In genomic region chr21:42277593-42277992, GRCh38 we compare ENCODE assay signal across 20 cellular contexts. TPM values are rescaled to one million over a fixed set of nuclear protein-coding genes. Genes with fewer than 3 reads are reported as not detected.
DNase-seq lines count a peak whose midpoint lies in the region; ATAC-seq and TF ChIP-seq lines count a peak whose summit lies in the region.
"Had no signal": no experiment of that assay in that cellular context is flagged by ENCODE, and none has a peak within 500 bp of the region (broad histone marks: within the 10 kb centered on the region; RNA-seq: fewer than 3 reads in every experiment).

No MANE protein-coding gene starts in this region.

- H3K4me1 ChIP-seq in osteoblast (ENCODE audit: insufficient read depth, low read length): no peaks in the 10 kb centered on the region
- H3K4me1 ChIP-seq in right atrium auricular region: no peaks in the 10 kb centered on the region
- H3K4me1 ChIP-seq: BE2C had no signal

- no peak for TF ChIP-seq CTCF in CD4-positive, alpha-beta T cell (IDR thresholded peaks at IDR 0.05)
- TF ChIP-seq CTCF in VCaP (conservative IDR thresholded peaks at IDR 0.05) (no peak), dorsolateral prefrontal cortex (IDR thresholded peaks at IDR 0.05 in 54 of 56, conservative IDR thresholded peaks at IDR 0.05 in 2 of 56; ENCODE audit: low read depth in 1 of 56, partially characterized antibody in 56 of 56) (no peak), osteoblast (IDR thresholded peaks at IDR 0.05; ENCODE audit: extremely low read depth, low read depth, low read length) (no peak), right atrium auricular region (IDR thresholded peaks at IDR 0.05) (no peak)

- H4K20me1 ChIP-seq in osteoblast (ENCODE audit: insufficient read depth, low read length): no peaks in the 10 kb centered on the region

- no peak overlapping the region for H3K4me3 ChIP-seq in dorsolateral prefrontal cortex
- no peak overlapping the region for H3K4me3 ChIP-seq in osteoblast (ENCODE audit: insufficient read depth, low read length)
- no peak overlapping the region for H3K4me3 ChIP-seq in right atrium auricular region

- no peaks in the 10 kb centered on the region for H3K27me3 ChIP-seq in CD4-positive, alpha-beta T cell (ENCODE audit: control insufficient read depth, insufficient read depth, low read length)
- no peaks in the 10 kb centered on the region for H3K27me3 ChIP-seq in dorsolateral prefrontal cortex
- peaks cover 6% of the 10 kb centered on the region for H3K27me3 ChIP-seq in osteoblast (ENCODE audit: insufficient read depth, low read length)
- H3K27me3 ChIP-seq in right atrium auricular region: no peaks in the 10 kb centered on the region
- H3K27me3 ChIP-seq: BE2C had no signal

- no peaks in the 10 kb centered on the region for H3K36me3 ChIP-seq in osteoblast (ENCODE audit: insufficient read depth, low read length)
- no peaks in the 10 kb centered on the region for H3K36me3 ChIP-seq in right atrium auricular region
- H3K36me3 ChIP-seq: BE2C had no signal

- H3K4me1 Mint-ChIP-seq in CD4-positive, alpha-beta T cell (ENCODE audit: low read depth): no peaks in the 10 kb centered on the region
- H3K4me1 Mint-ChIP-seq: CD4-positive, alpha-beta memory T cell; IgD-negative memory B cell had no signal

- H3K27ac ChIP-seq in CD4-positive, alpha-beta T cell (ENCODE audit: low read depth, low read length): no peak overlapping the region
- peak overlapping the region; percentile 64 for H3K27ac ChIP-seq in VCaP
- peak overlapping the region in 33 of 59 donors; percentile 1 to 74 (median 43) for H3K27ac ChIP-seq in dorsolateral prefrontal cortex
- no peak overlapping the region for H3K27ac ChIP-seq in osteoblast (ENCODE audit: low read depth, low read length)
- H3K27ac ChIP-seq in right atrium auricular region: no peak overlapping the region

- POLR2A ChIA-PET in CD4-positive, alpha-beta T cell (lab: Charles Lee): no interaction called here

- H2AFZ ChIP-seq in osteoblast (ENCODE audit: low read length): no peak overlapping the region

- no peak for DNase-seq in CD4-positive, alpha-beta T cell
- DNase-seq in dorsolateral prefrontal cortex (no peak), osteoblast (ENCODE audit: insufficient read length, low spot score, missing footprints) (peak; percentile 39), UCSD-AML1 (lab: John Stamatoyannopoulos, UW; ENCODE audit: unreplicated experiment) (no peak), DMS114 treated with DMSO at 0.1 percent for 48 hours (lab: John Stamatoyannopoulos, UW; ENCODE audit: unreplicated experiment) (no peak), right atrium auricular region (ENCODE audit: low spot score) (no peak)
- DNase-seq: BE2C, DMS153, GDM1, GOT3, HCEC 1CT, NCI-H1105, NCI-H2029 treated with DMSO at 0.1 percent for 48 hours, NCI-H524 treated with DMSO at 0.1 percent for 48 hours had no signal

- no peak overlapping the region for H3K4me3 Mint-ChIP-seq in CD4-positive, alpha-beta T cell
- H3K4me3 Mint-ChIP-seq: CD4-positive, alpha-beta memory T cell; IgD-negative memory B cell had no signal

- no peak overlapping the region for H3K4me2 ChIP-seq in osteoblast (ENCODE audit: insufficient read depth, low read length)

- H3K27me3 Mint-ChIP-seq in CD4-positive, alpha-beta T cell: no peaks in the 10 kb centered on the region
- H3K27me3 Mint-ChIP-seq: CD4-positive, alpha-beta memory T cell had no signal

- CTCF ChIA-PET in CD4-positive, alpha-beta T cell (lab: Charles Lee): no interaction called here

- H3K27ac Mint-ChIP-seq in CD4-positive, alpha-beta T cell: peak overlapping the region; percentile 58

- peaks cover 80% of the 10 kb centered on the region for H3K36me3 Mint-ChIP-seq in CD4-positive, alpha-beta T cell (ENCODE audit: low read depth)

- no peaks in the 10 kb centered on the region for H3K9me3 ChIP-seq in CD4-positive, alpha-beta T cell (ENCODE audit: control insufficient read depth, low read length)
- H3K9me3 ChIP-seq in osteoblast (ENCODE audit: low read depth, low read length) (no peaks in the 10 kb centered on the region), right atrium auricular region (no peaks in the 10 kb centered on the region)
- H3K9me3 ChIP-seq: BE2C had no signal

- intact Hi-C loops in CD4-positive, alpha-beta T cell (cut with DNase I, micrococcal nuclease): no loop called here
- intact Hi-C loops in dorsolateral prefrontal cortex (cut with DNase I): no loop called here

- no peaks in the 10 kb centered on the region for H3K9me3 Mint-ChIP-seq in CD4-positive, alpha-beta T cell
- H3K9me3 Mint-ChIP-seq: CD4-positive, alpha-beta memory T cell; IgD-negative memory B cell had no signal

- ATAC-seq in CD4-positive, alpha-beta T cell (ENCODE audit: poor library complexity): no peak
- no peak for ATAC-seq in GM21367 (IDR thresholded peaks at IDR 0.05; ENCODE audit: unreplicated experiment)
- ATAC-seq: Right ventricle myocardium inferior had no signal

- H3K79me2 ChIP-seq in osteoblast (ENCODE audit: insufficient read depth, low read length): no peaks in the 10 kb centered on the region

RNA-seq across cellular contexts. Expression of gene TFF3, which starts 37.6 kb away (rescaled TPM):
- total RNA-seq in CD4-positive, alpha-beta T cell: not detected
- 1 to 10 TPM in 3 of 120 experiments, under 1 TPM in 5, not detected in 112; 0.35 to 2.3 (median 0.69) TPM for total RNA-seq in dorsolateral prefrontal cortex
- not detected in 2 replicates for total RNA-seq in osteoblast
- 1 to 10 TPM; 5.0 TPM for total RNA-seq in right atrium auricular region
- total RNA-seq: A673; CD4-positive, alpha-beta memory T cell had no signal

RNA-seq across cellular contexts. Expression of gene ABCG1, which starts 58.7 kb away (rescaled TPM):
- total RNA-seq in CD4-positive, alpha-beta T cell: 100 to 1,000 TPM; 109 to 116 TPM
- total RNA-seq in dorsolateral prefrontal cortex (10 to 100 TPM; 23.5 to 64.8 (median 43.0) TPM), osteoblast (under 0.01 and 0.72 TPM in 2 replicates), right atrium auricular region (10 to 100 TPM in 1 of 2 donors, 1 to 10 TPM in 1; 7.9 to 12.3 TPM)

Comparison
In these comparisons a context has a peak if more than half of its experiments do, and no peak if none do; other contexts are left out.
1. H3K27ac ChIP-seq: peak in VCaP (single experiment) and dorsolateral prefrontal cortex (33 of 59); none in CD4-positive, alpha-beta T cell (single experiment), osteoblast (single experiment) and right atrium auricular region (0 of 2).